Comparison of ENCODE assay signal across 11 cellular contexts in the genomic region with DNA sequence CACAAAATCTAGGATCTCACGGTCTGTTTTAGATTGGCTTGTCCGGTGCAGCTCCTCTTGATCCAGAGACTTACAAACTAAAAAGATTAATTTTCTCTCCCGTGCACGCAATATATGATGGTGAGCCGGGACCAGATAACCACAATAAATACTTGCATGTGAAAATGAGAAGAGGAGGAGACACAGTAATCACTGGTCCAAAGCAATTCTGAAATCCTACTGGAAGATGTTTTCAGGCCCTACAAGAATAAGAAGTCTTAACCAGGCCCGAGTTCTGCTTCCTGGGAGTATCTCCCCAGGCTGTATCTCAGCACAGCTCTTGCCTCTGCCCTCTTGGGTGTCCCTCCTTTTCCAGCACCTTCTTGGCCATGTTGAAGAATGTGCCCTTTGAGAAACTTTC. TPM values are rescaled to one million over a fixed set of nuclear protein-coding genes. Genes with fewer than 3 reads are reported as not detected.
DNase-seq lines count a peak whose midpoint lies in the region; ATAC-seq, FAIRE-seq and TF ChIP-seq lines count a peak whose summit lies in the region.
"Had no signal": no experiment of that assay in that cellular context is flagged by ENCODE, and none has a peak within 500 bp of the region (broad histone marks: within the 10 kb centered on the region; RNA-seq: fewer than 3 reads in every experiment).

No MANE protein-coding gene starts in this region.

- H3K27me3 ChIP-seq in suprapubic skin = no peaks in the 10 kb centered on the region

- peak overlapping the region; percentile 88 to 91 for H3K9ac ChIP-seq in kidney (ENCODE audit: low read length in 2 of 2)

- H3K4me1 ChIP-seq in kidney (ENCODE audit: control insufficient read depth in 1 of 2, insufficient read depth in 1 of 2, low read depth in 1 of 2, low read length in 2 of 2) (peaks cover 8 to 13% of the 10 kb centered on the region in 2 donors), suprapubic skin (peaks cover 23% of the 10 kb centered on the region)

- peak overlapping the region; percentile 98 for H3K27ac Mint-ChIP-seq in activated T-helper 17 cell treated with anti-CD3 and anti-CD28 coated beads, Interleukin-2, amount 50 U/mL, for 72 hours

- no peak for ATAC-seq in activated T-cell treated with anti-CD3 and anti-CD28 coated beads, Interleukin-2, amount 50 U/mL, for 4 hours
- ATAC-seq in activated T-helper 17 cell treated with anti-CD3 and anti-CD28 coated beads, Interleukin-2, amount 50 U/mL, for 72 hours (replicated peaks) = no peak
- ATAC-seq in HG03139 (IDR thresholded peaks at IDR 0.05; ENCODE audit: unreplicated experiment) = no peak
- no peak for ATAC-seq in HG02798 (IDR thresholded peaks at IDR 0.05; ENCODE audit: poor library complexity, unreplicated experiment)
- ATAC-seq in GM21360 (IDR thresholded peaks at IDR 0.05; ENCODE audit: unreplicated experiment) = no peak

- TF ChIP-seq EP300 in suprapubic skin (IDR thresholded peaks at IDR 0.05) = no peak

- peaks cover 27% of the 10 kb centered on the region for H3K4me1 Mint-ChIP-seq in activated T-cell treated with anti-CD3 and anti-CD28 coated beads, Interleukin-2, amount 50 U/mL, for 4 hours (ENCODE audit: low read depth)
- peaks cover 12% of the 10 kb centered on the region for H3K4me1 Mint-ChIP-seq in activated T-helper 17 cell treated with anti-CD3 and anti-CD28 coated beads, Interleukin-2, amount 50 U/mL, for 72 hours

- H3K36me3 ChIP-seq in kidney (ENCODE audit: control insufficient read depth in 1 of 2, insufficient read depth in 2 of 2, low read length in 2 of 2) = peaks cover 2% of the 10 kb centered on the region in 2 donors
- H3K36me3 ChIP-seq in suprapubic skin = peaks cover 6% of the 10 kb centered on the region

- TF ChIP-seq POLR2A in suprapubic skin (IDR thresholded peaks at IDR 0.05) = no peak

- WGBS in suprapubic skin = 94% methylated on average over 6 of the region's 6 CpGs

- no peak for TF ChIP-seq CTCF in kidney (IDR thresholded peaks at IDR 0.05; ENCODE audit: borderline replicate concordance, extremely low read depth, insufficient read depth)
- no peak for TF ChIP-seq CTCF in suprapubic skin (IDR thresholded peaks at IDR 0.05)

- H3K9me3 Mint-ChIP-seq in activated T-cell treated with anti-CD3 and anti-CD28 coated beads, Interleukin-2, amount 50 U/mL, for 4 hours = no peaks in the 10 kb centered on the region
- no peaks in the 10 kb centered on the region for H3K9me3 Mint-ChIP-seq in activated T-helper 17 cell treated with anti-CD3 and anti-CD28 coated beads, Interleukin-2, amount 50 U/mL, for 72 hours

- no peak for FAIRE-seq in kidney (lab: Jason Lieb, UNC)
- FAIRE-seq: islet of Langerhans had no signal

- peaks cover 7% of the 10 kb centered on the region for H3K36me3 Mint-ChIP-seq in activated T-cell treated with anti-CD3 and anti-CD28 coated beads, Interleukin-2, amount 50 U/mL, for 4 hours (ENCODE audit: insufficient read depth)
- H3K36me3 Mint-ChIP-seq in activated T-helper 17 cell treated with anti-CD3 and anti-CD28 coated beads, Interleukin-2, amount 50 U/mL, for 72 hours (ENCODE audit: low read depth) = peaks cover 41% of the 10 kb centered on the region

- H3K27ac ChIP-seq in kidney (ENCODE audit: low read depth in 2 of 2, low read length in 2 of 2) (no peak overlapping the region), suprapubic skin (no peak overlapping the region)

- no peak for DNase-seq in activated T-cell treated with anti-CD3 and anti-CD28 coated beads, Interleukin-2, amount 50 U/mL, for 4 hours
- DNase-seq in activated T-cell treated with anti-CD3 and anti-CD28 coated beads, Interleukin-2, amount 50 U/mL, for 48 hours = no peak
- DNase-seq in kidney = no peak
- DNase-seq in suprapubic skin (ENCODE audit: low spot score in 2 of 2) = no peak
- DNase-seq: GOT3, NCI-H2081 had no signal

- peak overlapping the region; percentile 79 to 96 for H3K4me3 ChIP-seq in kidney (ENCODE audit: low read length in 2 of 2)
- peak overlapping the region; percentile 88 for H3K4me3 ChIP-seq in suprapubic skin

- H3K4me3 Mint-ChIP-seq in activated T-cell treated with anti-CD3 and anti-CD28 coated beads, Interleukin-2, amount 50 U/mL, for 4 hours = peak overlapping the region; percentile 97
- H3K4me3 Mint-ChIP-seq in activated T-helper 17 cell treated with anti-CD3 and anti-CD28 coated beads, Interleukin-2, amount 50 U/mL, for 72 hours = peak overlapping the region; percentile 90

- no peaks in the 10 kb centered on the region for H3K27me3 Mint-ChIP-seq in activated T-cell treated with anti-CD3 and anti-CD28 coated beads, Interleukin-2, amount 50 U/mL, for 4 hours (ENCODE audit: low read depth)
- H3K27me3 Mint-ChIP-seq in activated T-helper 17 cell treated with anti-CD3 and anti-CD28 coated beads, Interleukin-2, amount 50 U/mL, for 72 hours = no peaks in the 10 kb centered on the region

- intact Hi-C loops in kidney (cut with DNase I) = no loop called here

- no peaks in the 10 kb centered on the region for H3K9me3 ChIP-seq in kidney (ENCODE audit: control insufficient read depth in 1 of 2, low read length in 2 of 2)
- no peaks in the 10 kb centered on the region for H3K9me3 ChIP-seq in suprapubic skin

RNA-seq across cellular contexts. Expression of a gene that starts 1.0 kb away (rescaled TPM):
- 10 to 100 TPM; 66.9 to 88.9 (median 86.2) TPM for total RNA-seq in activated T-cell treated with anti-CD3 and anti-CD28 coated beads, Interleukin-2, amount 50 U/mL, for 4 hours
- 10 to 100 TPM; 20.1 to 52.0 TPM for total RNA-seq in activated T-helper 17 cell treated with anti-CD3 and anti-CD28 coated beads, Interleukin-2, amount 50 U/mL, for 72 hours
- total RNA-seq in kidney (20.4 TPM), suprapubic skin (10 to 100 TPM; 10.1 to 18.7 (median 14.1) TPM)
- polyA plus RNA-seq in kidney (ENCODE audit: insufficient read depth, low read depth, low replicate concordance) = 4.8 TPM

RNA-seq across cellular contexts. Expression of a gene that starts 12.8 kb away (rescaled TPM):
- total RNA-seq in activated T-cell treated with anti-CD3 and anti-CD28 coated beads, Interleukin-2, amount 50 U/mL, for 4 hours = 10 to 100 TPM; 18.6 to 26.6 (median 20.6) TPM
- 10 to 100 TPM; 18.8 to 30.6 TPM for total RNA-seq in activated T-helper 17 cell treated with anti-CD3 and anti-CD28 coated beads, Interleukin-2, amount 50 U/mL, for 72 hours
- total RNA-seq in kidney (29.6 TPM), suprapubic skin (10 to 100 TPM; 44.1 to 69.3 (median 60.0) TPM)
- polyA plus RNA-seq in kidney (ENCODE audit: insufficient read depth, low read depth, low replicate concordance) = 37.0 TPM

RNA-seq across cellular contexts. Expression of a gene that starts 45.1 kb away (rescaled TPM):
- not detected for total RNA-seq in activated T-cell treated with anti-CD3 and anti-CD28 coated beads, Interleukin-2, amount 50 U/mL, for 4 hours
- under 1 TPM; 0.13 to 0.29 TPM for total RNA-seq in activated T-helper 17 cell treated with anti-CD3 and anti-CD28 coated beads, Interleukin-2, amount 50 U/mL, for 72 hours
- total RNA-seq in kidney = not detected
- polyA plus RNA-seq in kidney (ENCODE audit: insufficient read depth, low read depth, low replicate concordance) = not detected
- not detected for total RNA-seq in suprapubic skin
